14 cellular contexts compared by ENCODE assay signal in genomic region chr5:54007822-54008777, GRCh38.
DNase-seq lines count a peak whose midpoint lies in the region; ATAC-seq, FAIRE-seq and TF ChIP-seq lines count a peak whose summit lies in the region.
"Had no signal": no experiment of that assay in that cellular context is flagged by ENCODE, and none has a peak within 500 bp of the region (broad histone marks: within the 10 kb centered on the region; RNA-seq: fewer than 3 reads in every experiment).

No MANE protein-coding gene starts in this region.

- no peaks in the 10 kb centered on the region for H3F3A ChIP-seq in smooth muscle cell (ENCODE audit: low read depth)

- H3K27me3 ChIP-seq in cardiac muscle cell (no peaks in the 10 kb centered on the region), iPS-18a (ENCODE audit: control insufficient read depth, insufficient read depth, low read length) (no peaks in the 10 kb centered on the region), smooth muscle cell (ENCODE audit: low read depth) (no peaks in the 10 kb centered on the region)
- H3K27me3 ChIP-seq: tibial nerve had no signal

- H3K4me1 ChIP-seq in cardiac muscle cell (ENCODE audit: low read depth) (peaks cover 23% of the 10 kb centered on the region), iPS-18a (ENCODE audit: control insufficient read depth, low read depth, low read length) (peaks cover 32% of the 10 kb centered on the region), smooth muscle cell (ENCODE audit: low read depth) (peaks cover 34% of the 10 kb centered on the region)

- no peaks in the 10 kb centered on the region for H3K9me3 ChIP-seq in cardiac muscle cell (ENCODE audit: low read depth)
- H3K9me3 ChIP-seq in iPS-18a (ENCODE audit: control insufficient read depth, low read depth, low read length) = no peaks in the 10 kb centered on the region
- H3K9me3 ChIP-seq in smooth muscle cell (replicated peaks; ENCODE audit: low read depth) = no peaks in the 10 kb centered on the region
- H3K9me3 ChIP-seq: tibial nerve had no signal

- DNase-seq in cardiac muscle cell (ENCODE audit: low read depth in 1 of 2, low spot score in 1 of 2) (peak; percentile 15 to 33), cardiac septum (ENCODE audit: low spot score) (no peak), amniotic epithelial cell (ENCODE audit: low read depth) (peak; percentile 24), smooth muscle cell (lab: John Stamatoyannopoulos, UW; ENCODE audit: unreplicated experiment) (no peak), urothelium cell line (ENCODE audit: low spot score) (no peak), activated gamma-delta T cell (lab: John Stamatoyannopoulos, UW) (no peak)
- DNase-seq: activated CD4-positive, alpha-beta T cell treated with anti-CD3 and anti-CD28 coated beads, Interleukin-2, amount 50 U/mL, for 1 hour; activated effector memory CD4-positive, alpha-beta T cell treated with anti-CD3 and anti-CD28 coated beads, Interleukin-2, amount 50 U/mL, for 16 hours; DND-41; head of caudate nucleus; NCI-H1417 treated with DMSO at 0.1 percent for 48 hours had no signal

- H3K36me3 ChIP-seq in cardiac muscle cell (no peaks in the 10 kb centered on the region), iPS-18a (ENCODE audit: control insufficient read depth, low read depth, low read length) (no peaks in the 10 kb centered on the region), smooth muscle cell (ENCODE audit: low read depth) (no peaks in the 10 kb centered on the region)
- H3K36me3 ChIP-seq: tibial nerve had no signal

- FAIRE-seq in urothelium cell line (lab: Jason Lieb, UNC) = no peak

- H3K9ac ChIP-seq in iPS-18a (ENCODE audit: low read length) (peak overlapping the region; percentile 28), smooth muscle cell (ENCODE audit: low read depth) (no peak overlapping the region)

- H2AFZ ChIP-seq in smooth muscle cell (ENCODE audit: low read depth) = no peak overlapping the region

- 36% methylated on average over 6 of the region's 6 CpGs for WGBS in smooth muscle cell (ENCODE audit: low lambda C conversion rate)

- ATAC-seq in HG02678 (IDR thresholded peaks at IDR 0.05; ENCODE audit: unreplicated experiment) = no peak

- TF ChIP-seq CTCF in cardiac muscle cell (IDR thresholded peaks at IDR 0.05; ENCODE audit: low read depth, low read length) (no peak), smooth muscle cell (IDR thresholded peaks at IDR 0.05; ENCODE audit: borderline replicate concordance, insufficient read depth, poor library complexity, severe bottlenecking) (no peak)

- intact Hi-C loops in cardiac septum (cut with DNase I) = no loop called here

- H3K27ac ChIP-seq in cardiac muscle cell = peak overlapping the region; percentile 0
- H3K27ac ChIP-seq in iPS-18a (ENCODE audit: low read length) = peak overlapping the region; percentile 73
- peak overlapping the region; percentile 51 for H3K27ac ChIP-seq in smooth muscle cell (ENCODE audit: low read depth)
- H3K27ac ChIP-seq: tibial nerve had no signal

- H3K4me2 ChIP-seq in smooth muscle cell = peak overlapping the region; percentile 64

- H4K20me1 ChIP-seq in smooth muscle cell (ENCODE audit: low read depth) = no peaks in the 10 kb centered on the region

- H3K79me2 ChIP-seq in smooth muscle cell (ENCODE audit: low read depth) = no peaks in the 10 kb centered on the region

- H3K4me3 ChIP-seq in cardiac muscle cell (no peak overlapping the region), iPS-18a (ENCODE audit: low read length) (no peak overlapping the region), smooth muscle cell (no peak overlapping the region)
- H3K4me3 ChIP-seq: tibial nerve had no signal

Comparison
In these comparisons a context has a peak if more than half of its experiments do, and no peak if none do; other contexts are left out.
1. DNase-seq: peak in cardiac muscle cell (2 of 2) and amniotic epithelial cell (single experiment); none in cardiac septum (single experiment), smooth muscle cell (single experiment), urothelium cell line (single experiment) and activated gamma-delta T cell (single experiment).
2. H3K27ac ChIP-seq: peak in every context shown above with its lines; median percentile 73 in iPS-18a; 51 in smooth muscle cell; 0 in cardiac muscle cell.